In the genomic region with DNA sequence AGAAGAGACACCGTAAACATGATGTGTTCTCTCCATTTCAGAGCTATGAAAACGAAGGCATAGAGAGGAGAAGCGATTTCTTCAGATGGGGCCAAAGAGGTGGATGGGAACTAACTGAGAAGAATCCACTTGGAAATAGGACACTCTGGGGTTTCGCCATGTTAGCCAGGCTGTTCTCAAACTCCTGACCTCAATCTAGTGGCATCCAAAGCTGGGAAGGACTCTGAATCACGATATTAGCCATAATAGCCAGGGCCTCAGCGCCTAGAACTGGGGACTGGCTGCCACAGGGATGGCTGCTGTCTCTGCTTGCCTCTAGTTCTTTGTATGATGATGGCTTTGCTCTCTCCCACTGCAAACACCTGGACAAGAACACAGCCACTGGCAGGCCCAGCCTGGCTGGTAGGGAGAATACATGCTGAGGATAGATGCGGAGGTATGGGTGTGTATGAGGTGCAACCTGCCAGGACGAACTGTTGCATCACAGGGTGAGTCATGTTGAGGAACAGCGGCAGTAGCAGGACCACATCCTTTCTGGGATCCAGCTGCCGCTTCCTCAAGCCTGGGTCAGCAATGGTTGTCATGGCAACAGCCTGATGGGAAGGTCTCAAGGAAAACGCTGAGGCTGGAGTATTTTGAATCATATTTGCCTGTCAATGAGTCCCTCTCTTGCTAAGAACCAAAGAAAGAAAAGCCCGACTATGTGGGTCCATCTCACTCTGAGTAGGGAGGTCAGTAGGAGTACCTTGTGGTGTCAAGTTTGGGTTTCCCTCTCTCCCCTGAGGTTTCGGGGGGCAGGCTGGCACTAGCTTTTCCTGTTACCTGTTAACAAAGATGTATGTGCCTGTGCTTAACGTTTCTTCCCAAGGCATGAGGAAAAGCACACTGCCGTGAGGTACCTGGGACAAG, we compare ENCODE assay signal across 8 cellular contexts. TPM values are rescaled to one million over a fixed set of nuclear protein-coding genes. Genes with fewer than 3 reads are reported as not detected.
A peak's percentile ranks its signal among the peaks of the same experiment; 100 is the strongest.
DNase-seq lines count a peak whose midpoint lies in the region; ATAC-seq and TF ChIP-seq lines count a peak whose summit lies in the region.

No MANE protein-coding gene starts in this region.

- H3K4me3 Mint-ChIP-seq in osteocyte (ENCODE audit: unreplicated experiment) = no peak overlapping the region

- peaks cover 36% of the 10 kb centered on the region for H3K27me3 Mint-ChIP-seq in osteocyte (ENCODE audit: unreplicated experiment)

- DNase-seq in DMS 273 (lab: John Stamatoyannopoulos, UW; ENCODE audit: unreplicated experiment) (peak; percentile 83), HT1080 (ENCODE audit: low read depth) (peak; percentile 99), UCSD-AML1 (lab: John Stamatoyannopoulos, UW; ENCODE audit: unreplicated experiment) (peak; percentile 71), fibroblast of the conjunctiva (ENCODE audit: low read depth) (peak; percentile 84), osteocyte (ENCODE audit: extremely low spot score, unreplicated experiment) (no peak), HuH-7 (ENCODE audit: low spot score) (no peak)
- peak; percentile 3 to 23 for DNase-seq in stimulated activated CD4-positive, alpha-beta T cell treated with anti-CD3 and anti-CD28 coated beads, Interleukin-4, amount 100 ng/mL, for 48 hours (ENCODE audit: low read depth in 2 of 2)

- H3K27ac Mint-ChIP-seq in osteocyte (ENCODE audit: unreplicated experiment) = no peak overlapping the region

- H3K36me3 Mint-ChIP-seq in osteocyte (ENCODE audit: unreplicated experiment) = no peaks in the 10 kb centered on the region

- ATAC-seq in HG03280 (IDR thresholded peaks at IDR 0.05; ENCODE audit: unreplicated experiment) = no peak

- peaks cover 2% of the 10 kb centered on the region for H3K4me1 Mint-ChIP-seq in osteocyte (ENCODE audit: unreplicated experiment)

- H3K9me3 Mint-ChIP-seq in osteocyte (ENCODE audit: unreplicated experiment) = no peaks in the 10 kb centered on the region

- TF ChIP-seq CTCF in osteocyte (IDR thresholded peaks at IDR 0.05) = no peak

RNA-seq across cellular contexts. Expression of a gene that starts 31.1 kb away (rescaled TPM):
- total RNA-seq in HT1080 (2014; rRNA removed; shearing (Covaris generic)) = not detected in 2 replicates
- not detected in 2 replicates for polyA plus RNA-seq in HT1080 (2015; cell fraction: cytosol; rRNA removed)
- not detected in 2 replicates for polyA plus RNA-seq in HT1080 (2015; cell fraction: nucleus; rRNA removed)
- total RNA-seq in osteocyte = not detected in 2 replicates

RNA-seq across cellular contexts. Expression of a gene that starts 59.1 kb away (rescaled TPM):
- not detected in 2 replicates for total RNA-seq in HT1080 (2014; rRNA removed; shearing (Covaris generic))
- not detected in 2 replicates for polyA plus RNA-seq in HT1080 (2015; cell fraction: cytosol; rRNA removed)
- not detected in 2 replicates for polyA plus RNA-seq in HT1080 (2015; cell fraction: nucleus; rRNA removed)
- 0.08 and 0.10 TPM in 2 replicates for total RNA-seq in osteocyte

Comparison
In these comparisons a context has a peak if more than half of its experiments do, and no peak if none do; other contexts are left out.
1. DNase-seq: peak in DMS 273 (single experiment), HT1080 (single experiment), UCSD-AML1 (single experiment), fibroblast of the conjunctiva (single experiment) and stimulated activated CD4-positive, alpha-beta T cell treated with anti-CD3 and anti-CD28 coated beads, Interleukin-4, amount 100 ng/mL, for 48 hours (2 of 2); none in osteocyte (single experiment) and HuH-7 (single experiment).